ENCODE assay signal across 2 cellular contexts in genomic region chr12:31931796-31932715, GRCh38.
TF ChIP-seq lines count a peak whose summit lies in the region.

No MANE protein-coding gene starts in this region.

TF ChIP-seq in A549, 52 proteins besides CTCF, POLR2A, EP300 and RAD21 (continued from another document):
- TF ChIP-seq KDM5A (IDR thresholded peaks at IDR 0.05), result no peak
- no peak for TF ChIP-seq MAX (IDR thresholded peaks at IDR 0.05)
- TF ChIP-seq JUNB (IDR thresholded peaks at IDR 0.05), result no peak

TF ChIP-seq in GM23338, 12 proteins besides CTCF, POLR2A, EP300 and RAD21 (continued from another document):
- no peak for TF ChIP-seq ZNF462 (CRISPR knock-in tag; IDR thresholded peaks at IDR 0.05)
- TF ChIP-seq EZH2 (IDR thresholded peaks at IDR 0.05; ENCODE audit: low read depth, unreplicated experiment), result no peak
- no peak for TF ChIP-seq ZNF114 (CRISPR knock-in tag; IDR thresholded peaks at IDR 0.05)
- no peak for TF ChIP-seq JUNB (IDR thresholded peaks at IDR 0.05; ENCODE audit: unreplicated experiment)
- no peak for TF ChIP-seq REST (IDR thresholded peaks at IDR 0.05; ENCODE audit: unreplicated experiment)
- TF ChIP-seq CREB1 (CRISPR knock-in tag; IDR thresholded peaks at IDR 0.05; ENCODE audit: low read depth), result no peak
- no peak for TF ChIP-seq STAT1 (IDR thresholded peaks at IDR 0.05; ENCODE audit: unreplicated experiment)
- TF ChIP-seq NANOG (IDR thresholded peaks at IDR 0.05; ENCODE audit: borderline replicate concordance), result no peak
- no peak for TF ChIP-seq POLR2AphosphoS5 (IDR thresholded peaks at IDR 0.05; ENCODE audit: low read depth)
